Comparison of ENCODE assay signal across 8 cellular contexts in the genomic region with DNA sequence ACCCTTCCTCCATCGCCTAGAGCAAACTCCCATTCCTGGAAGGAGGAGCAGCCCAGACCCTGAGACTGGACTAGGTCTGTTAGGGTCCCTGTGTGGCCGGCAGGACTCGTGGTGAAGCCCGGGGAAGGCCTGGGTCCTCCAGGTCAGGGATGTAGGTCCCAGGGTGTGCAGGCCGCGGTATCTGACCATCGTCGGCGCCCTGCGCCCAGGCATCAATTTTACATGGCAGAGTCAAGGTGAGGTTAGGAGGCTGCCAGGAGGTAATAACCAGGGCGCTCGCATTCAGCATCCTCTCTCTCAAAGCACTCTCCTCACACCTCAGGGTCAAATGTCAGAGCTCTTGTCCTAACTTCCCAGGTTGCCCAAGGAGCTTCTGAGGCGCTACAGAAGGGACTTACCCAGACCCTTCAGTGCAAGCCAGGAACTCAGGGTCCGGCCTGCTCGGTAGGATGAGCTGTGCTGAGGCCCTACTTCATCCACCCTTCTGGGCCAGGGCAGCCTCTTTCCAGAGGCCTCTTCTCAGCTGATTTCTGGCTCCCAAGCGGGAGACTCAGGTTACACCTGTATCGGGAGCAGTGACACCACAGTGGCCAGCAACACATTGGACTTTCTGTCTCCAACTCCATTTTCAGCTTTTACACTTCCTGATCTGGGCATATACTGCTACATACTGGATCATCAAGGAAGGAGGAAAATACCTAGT. TPM values are rescaled to one million over a fixed set of nuclear protein-coding genes. Genes with fewer than 3 reads are reported as not detected.
DNase-seq lines count a peak whose midpoint lies in the region; ATAC-seq, FAIRE-seq and TF ChIP-seq lines count a peak whose summit lies in the region.

No MANE protein-coding gene starts in this region.

- H2AK9ac ChIP-seq in IMR-90 (replicated peaks; ENCODE audit: low read depth, low read length, poor library complexity): peak overlapping the region; percentile 89

- H3K27me3 Mint-ChIP-seq in CD14-positive monocyte (ENCODE audit: low read depth in 3 of 3) (peaks cover 0 to 3% (median 0%) of the 10 kb centered on the region in 3 donors), naive B cell (no peaks in the 10 kb centered on the region)

- H2AFZ ChIP-seq in IMR-90 (replicated peaks; ENCODE audit: low read length, poor library complexity): peak overlapping the region; percentile 96

- peak overlapping the region; percentile 82 for H3K9ac ChIP-seq in IMR-90 (ENCODE audit: low read depth, low read length)

- in situ Hi-C loops in IMR-90 (cut with MboI; ENCODE audit: low sequenced_read_pairs): no loop called here

- H3K4me3 Mint-ChIP-seq in CD14-positive monocyte (peak overlapping the region; percentile 85 to 96), naive B cell (peak overlapping the region; percentile 94 to 100 (median 96))

- H4K91ac ChIP-seq in IMR-90 (ENCODE audit: insufficient read depth, low read depth, low read length): peak overlapping the region; percentile 99

- 42% methylated on average over 10 of the region's 17 CpGs; no CpG with 5 or more reads in 1 of the 2 experiments for WGBS in IMR-90 (ENCODE audit: extremely low coverage in 2 of 2, insufficient read length in 1 of 2), 2 experiments

- no peak for TF ChIP-seq RAD21 in IMR-90 (IDR thresholded peaks at IDR 0.05; ENCODE audit: low read length)

- H3K27ac ChIP-seq in IMR-90 (ENCODE audit: insufficient read depth, low read length) (peak overlapping the region; percentile 93), cingulate gyrus (ENCODE audit: low read depth, low read length) (peak overlapping the region; percentile 99)

- peaks cover 0 to 37% of the 10 kb centered on the region in 2 experiments; a peak in 2 of 4 replicates for H3K79me1 ChIP-seq in IMR-90 (ENCODE audit: low read depth in 1 of 2, low read length in 2 of 2)

- H3K27ac Mint-ChIP-seq in CD14-positive monocyte: peak overlapping the region; percentile 77 to 98 (median 94)
- peak overlapping the region in 3 of 6 donors; percentile 91 to 98 (median 94) for H3K27ac Mint-ChIP-seq in naive B cell

- peak overlapping the region; percentile 99 for H3K4ac ChIP-seq in IMR-90 (ENCODE audit: low read depth, low read length)

- peak overlapping the region; percentile 96 for H3K4me2 ChIP-seq in IMR-90 (ENCODE audit: low read depth, low read length)

- peak overlapping the region; percentile 98 for H3K23ac ChIP-seq in IMR-90 (ENCODE audit: low read depth, low read length)

- no peak for ATAC-seq in IMR-90 (ENCODE audit: low read depth)
- no peak for ATAC-seq in naive B cell (ENCODE audit: low read depth in 2 of 2)

- H4K8ac ChIP-seq in IMR-90 (ENCODE audit: low read depth in 2 of 2, low read length in 2 of 2): peak overlapping the region; percentile 94 to 100

- H3K14ac ChIP-seq in IMR-90 (replicated peaks; ENCODE audit: low read depth, low read length): peak overlapping the region; percentile 100

- no peak for FAIRE-seq in frontal cortex (lab: Jason Lieb, UNC)

- peak overlapping the region; percentile 95 for H4K5ac ChIP-seq in IMR-90 (ENCODE audit: low read depth, low read length)

- H3K4me3 ChIP-seq in IMR-90 (ENCODE audit: insufficient read depth, low read depth, low read length): peak overlapping the region; percentile 54

- intact Hi-C loops in CD14-positive monocyte (cut with micrococcal nuclease) (loop anchor here in 1 of 2 donors (10.0 kb wide), 2 partner anchors 196 to 1146 kb away; a partner anchor contains a TSS), IMR-90 (cut with micrococcal nuclease) (no loop called here)

- H3K9me1 ChIP-seq in IMR-90 (ENCODE audit: insufficient read depth, low read length): peaks cover 16% of the 10 kb centered on the region

- H3K56ac ChIP-seq in IMR-90 (ENCODE audit: extremely low read depth, insufficient read depth, low read length): peak overlapping the region; percentile 76

- H2BK15ac ChIP-seq in IMR-90 (ENCODE audit: low read depth, low read length): peak overlapping the region; percentile 2; the same call in 1 of the 3 replicates

- no peaks in the 10 kb centered on the region for H4K20me1 ChIP-seq in IMR-90 (ENCODE audit: insufficient read depth, low read length)

- H3K4me1 Mint-ChIP-seq in CD14-positive monocyte: peaks cover 67% of the 10 kb centered on the region
- peaks cover 24 to 42% (median 35%) of the 10 kb centered on the region in 3 donors for H3K4me1 Mint-ChIP-seq in naive B cell

- H2BK5ac ChIP-seq in IMR-90 (ENCODE audit: low read depth, low read length, poor library complexity, severe bottlenecking): peak overlapping the region; percentile 91

- dilution Hi-C loops in IMR-90 (cut with HindIII; ENCODE audit: low sequenced_read_pairs, unreplicated experiment): no loop called here

- DNase-seq in CD14-positive monocyte (ENCODE audit: low spot score) (no peak), IMR-90 (no peak), naive B cell (no peak), DMS79 (lab: John Stamatoyannopoulos, UW) (no peak), islet precursor cell (no peak), frontal cortex (ENCODE audit: low spot score in 2 of 2) (no peak), cerebellar cortex (ENCODE audit: low spot score) (no peak)

- no peak for TF ChIP-seq CTCF in CD14-positive monocyte (IDR thresholded peaks at IDR 0.05)
- TF ChIP-seq CTCF in IMR-90 (conservative IDR thresholded peaks at IDR 0.05; ENCODE audit: low read depth, low read length): no peak

- no peaks in the 10 kb centered on the region for H3K36me3 ChIP-seq in IMR-90 (ENCODE audit: control insufficient read depth, insufficient read depth, low read length)

- H3K27me3 ChIP-seq in IMR-90 (ENCODE audit: control insufficient read depth, insufficient read depth, low read length): no peaks in the 10 kb centered on the region

- H3K36me3 Mint-ChIP-seq in CD14-positive monocyte (peaks cover 0 to 6% of the 10 kb centered on the region in 2 donors), naive B cell (no peaks in the 10 kb centered on the region)

- POLR2A ChIA-PET in IMR-90 (lab: Charles Lee; ENCODE audit: unreplicated experiment): interaction anchor here (0.8 to 3.0 kb wide), 7 partner anchors 120 to 181 kb away, joined by 3 to 16 read pairs (median 5); a partner anchor contains a TSS

- CTCF ChIA-PET in IMR-90 (lab: Yijun Ruan, JAX): interaction anchor here (1.3 to 3.6 kb wide), 4 partner anchors 88 to 218 kb away, joined by 3 to 46 read pairs (median 6); no protein-coding TSS in a partner anchor

- peak overlapping the region; percentile 97 for H2AK5ac ChIP-seq in IMR-90 (ENCODE audit: low read depth, low read length)

- H3K9me3 ChIP-seq in IMR-90 (ENCODE audit: control insufficient read depth, insufficient read depth, low read length): no peaks in the 10 kb centered on the region

- H2BK120ac ChIP-seq in IMR-90 (ENCODE audit: low read depth, low read length): peak overlapping the region; percentile 99

- TF ChIP-seq POLR2A in IMR-90 (IDR thresholded peaks at IDR 0.05; ENCODE audit: low read depth, low read length): no peak

- peaks cover 23% of the 10 kb centered on the region for H3K4me1 ChIP-seq in IMR-90 (ENCODE audit: control insufficient read depth, insufficient read depth, low read length)

- peak overlapping the region; percentile 80 for H3K18ac ChIP-seq in IMR-90 (ENCODE audit: low read depth, low read length)

- H2BK20ac ChIP-seq in IMR-90 (ENCODE audit: low read depth, low read length): peak overlapping the region; percentile 57

- no TSS peak for BruUV-seq in IMR-90 (replicated peaks; lab: Mats Ljungman, UMichigan)

- H3K9me3 Mint-ChIP-seq in CD14-positive monocyte (peaks cover 0 to 2% (median 0%) of the 10 kb centered on the region in 7 donors), naive B cell (no peaks in the 10 kb centered on the region)

TF ChIP-seq in IMR-90, 13 proteins besides CTCF, POLR2A, EP300 and RAD21 (continues in another document):
- TF ChIP-seq CEBPB (IDR thresholded peaks at IDR 0.05; ENCODE audit: low read depth, low read length): no peak
- no peak for TF ChIP-seq BHLHE40 (IDR thresholded peaks at IDR 0.05; ENCODE audit: low read depth, low read length)
- no peak for TF ChIP-seq FOS (IDR thresholded peaks at IDR 0.05; ENCODE audit: low read depth, low read length)
- no peak for TF ChIP-seq MXI1 (IDR thresholded peaks at IDR 0.05; ENCODE audit: borderline replicate concordance, low read depth, low read length)
- no peak for TF ChIP-seq SMC3 (IDR thresholded peaks at IDR 0.05; ENCODE audit: low read depth, low read length)
- no peak for TF ChIP-seq NFE2L2 (IDR thresholded peaks at IDR 0.05; ENCODE audit: low read depth, low read length)
- TF ChIP-seq, protein P1, sequence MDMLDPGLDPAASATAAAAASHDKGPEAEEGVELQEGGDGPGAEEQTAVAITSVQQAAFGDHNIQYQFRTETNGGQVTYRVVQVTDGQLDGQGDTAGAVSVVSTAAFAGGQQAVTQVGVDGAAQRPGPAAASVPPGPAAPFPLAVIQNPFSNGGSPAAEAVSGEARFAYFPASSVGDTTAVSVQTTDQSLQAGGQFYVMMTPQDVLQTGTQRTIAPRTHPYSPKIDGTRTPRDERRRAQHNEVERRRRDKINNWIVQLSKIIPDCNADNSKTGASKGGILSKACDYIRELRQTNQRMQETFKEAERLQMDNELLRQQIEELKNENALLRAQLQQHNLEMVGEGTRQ (IDR thresholded peaks at IDR 0.05; ENCODE audit: low read depth, low read length): no peak
- TF ChIP-seq RFX5 (IDR thresholded peaks at IDR 0.05; ENCODE audit: low read depth, low read length): no peak
- no peak for TF ChIP-seq MAFK (IDR thresholded peaks at IDR 0.05; ENCODE audit: low read depth, low read length)

RNA-seq across cellular contexts. Expression of a gene that starts 0.6 kb away (rescaled TPM):
- polyA plus RNA-seq in CD14-positive monocyte: not detected
- total RNA-seq in IMR-90 (2012; rRNA removed): 0.36 TPM in 1 of 2 replicates, not detected in the other
- polyA plus RNA-seq in IMR-90 (2012; rRNA removed): 0.32 and 0.37 TPM in 2 replicates
- 0.16 TPM in 1 of 2 replicates, not detected in the other for polyA plus RNA-seq in IMR-90 (2012; cell fraction: cytosol; rRNA removed)
- 1.0 and 1.2 TPM in 2 replicates for polyA plus RNA-seq in IMR-90 (2012; cell fraction: nucleus; rRNA removed; ENCODE audit: low replicate concordance)
- not detected for polyA plus RNA-seq in naive B cell (ENCODE audit: low read depth in 6 of 6)
- 0.41 TPM for total RNA-seq in frontal cortex

RNA-seq across cellular contexts. Expression of a gene that starts 9.0 kb away (rescaled TPM):
- polyA plus RNA-seq in CD14-positive monocyte (100 to 1,000 TPM; 631 to 847 TPM), IMR-90 (2012; rRNA removed) (98.3 and 122 TPM in 2 replicates), naive B cell (ENCODE audit: low read depth in 6 of 6) (100 to 1,000 TPM; 114 to 414 (median 282) TPM)
- total RNA-seq in IMR-90 (2012; rRNA removed) (53.3 and 79.9 TPM in 2 replicates), frontal cortex (9.0 TPM)
- polyA plus RNA-seq in IMR-90 (2012; cell fraction: cytosol; rRNA removed): 106 and 143 TPM in 2 replicates
- 43.3 and 75.0 TPM in 2 replicates for polyA plus RNA-seq in IMR-90 (2012; cell fraction: nucleus; rRNA removed; ENCODE audit: low replicate concordance)
